Comparison of ENCODE assay signal across 8 cellular contexts in genomic region chr13:52454825-52455676, GRCh38. TPM values are rescaled to one million over a fixed set of nuclear protein-coding genes. Genes with fewer than 3 reads are reported as not detected.
DNase-seq lines count a peak whose midpoint lies in the region; ATAC-seq and TF ChIP-seq lines count a peak whose summit lies in the region.

A gene with protein sequence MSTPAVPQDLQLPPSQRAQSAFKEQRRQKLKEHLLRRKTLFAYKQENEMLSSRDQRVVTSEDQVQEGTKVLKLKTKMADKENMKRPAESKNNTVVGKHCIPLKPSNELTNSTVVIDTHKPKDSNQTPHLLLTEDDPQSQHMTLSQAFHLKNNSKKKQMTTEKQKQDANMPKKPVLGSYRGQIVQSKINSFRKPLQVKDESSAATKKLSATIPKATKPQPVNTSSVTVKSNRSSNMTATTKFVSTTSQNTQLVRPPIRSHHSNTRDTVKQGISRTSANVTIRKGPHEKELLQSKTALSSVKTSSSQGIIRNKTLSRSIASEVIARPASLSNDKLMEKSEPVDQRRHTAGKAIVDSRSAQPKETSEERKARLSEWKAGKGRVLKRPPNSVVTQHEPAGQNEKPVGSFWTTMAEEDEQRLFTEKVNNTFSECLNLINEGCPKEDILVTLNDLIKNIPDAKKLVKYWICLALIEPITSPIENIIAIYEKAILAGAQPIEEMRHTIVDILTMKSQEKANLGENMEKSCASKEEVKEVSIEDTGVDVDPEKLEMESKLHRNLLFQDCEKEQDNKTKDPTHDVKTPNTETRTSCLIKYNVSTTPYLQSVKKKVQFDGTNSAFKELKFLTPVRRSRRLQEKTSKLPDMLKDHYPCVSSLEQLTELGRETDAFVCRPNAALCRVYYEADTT (plus strand): TSS chr13:52455478. CDS start chr13:52455557, 79 bp downstream.

- H2BK120ac ChIP-seq in trophoblast cell (ENCODE audit: insufficient read depth, low read length, poor library complexity): peak within 1 kb of the TSS; percentile 74

- peaks cover 47% of the 10 kb centered on the region for H3K4me1 Mint-ChIP-seq in activated naive CD8-positive, alpha-beta T cell treated with anti-CD3 and anti-CD28 coated beads, Interleukin-2, amount 50 U/mL, for 24 hours
- peaks cover 20% of the 10 kb centered on the region for H3K4me1 Mint-ChIP-seq in type B pancreatic cell (ENCODE audit: unreplicated experiment)

- H3K4me2 ChIP-seq in trophoblast cell (ENCODE audit: low read length): peak within 1 kb of the TSS; percentile 83

- H3K4me3 ChIP-seq in GM12865 (ENCODE audit: low read depth, low read length): peak within 1 kb of the TSS; percentile 98
- H3K4me3 ChIP-seq in cardiac muscle cell: peak within 1 kb of the TSS; percentile 75
- H3K4me3 ChIP-seq in trophoblast cell (ENCODE audit: low read depth, low read length): peak within 1 kb of the TSS; percentile 92

- H2BK12ac ChIP-seq in trophoblast cell (ENCODE audit: low read length): peak within 1 kb of the TSS; percentile 8

- no peak for TF ChIP-seq CTCF in GM12865 (IDR thresholded peaks at IDR 0.05; ENCODE audit: insufficient read depth, low read depth, low read length, missing control alignments)
- TF ChIP-seq CTCF in cardiac muscle cell (IDR thresholded peaks at IDR 0.05; ENCODE audit: low read depth, low read length): no peak
- TF ChIP-seq CTCF in type B pancreatic cell (conservative IDR thresholded peaks at IDR 0.05): no peak

- peaks cover 18% of the 10 kb centered on the region for H3K36me3 Mint-ChIP-seq in activated naive CD8-positive, alpha-beta T cell treated with anti-CD3 and anti-CD28 coated beads, Interleukin-2, amount 50 U/mL, for 24 hours (ENCODE audit: low read depth)
- no peaks in the 10 kb centered on the region for H3K36me3 Mint-ChIP-seq in type B pancreatic cell

- H3K36me3 ChIP-seq in cardiac muscle cell (peaks cover 2% of the 10 kb centered on the region), trophoblast cell (ENCODE audit: control insufficient read depth in 1 of 2, insufficient read depth in 2 of 2, low read length in 2 of 2) (peaks cover 8 to 11% of the 10 kb centered on the region in 2 experiments)

- ATAC-seq in HG02763 (IDR thresholded peaks at IDR 0.05; ENCODE audit: unreplicated experiment): peak; percentile 79
- peak; percentile 84 for ATAC-seq in activated naive CD8-positive, alpha-beta T cell treated with anti-CD3 and anti-CD28 coated beads, Interleukin-2, amount 50 U/mL, for 24 hours

- H3K9me3 ChIP-seq in cardiac muscle cell (ENCODE audit: low read depth): no peaks in the 10 kb centered on the region
- H3K9me3 ChIP-seq in trophoblast cell (ENCODE audit: insufficient read depth, low read depth, low read length): no peaks in the 10 kb centered on the region

- H3K27me3 Mint-ChIP-seq in activated naive CD8-positive, alpha-beta T cell treated with anti-CD3 and anti-CD28 coated beads, Interleukin-2, amount 50 U/mL, for 24 hours: peaks cover 2% of the 10 kb centered on the region
- no peaks in the 10 kb centered on the region for H3K27me3 Mint-ChIP-seq in type B pancreatic cell

- H3K27ac ChIP-seq in cardiac muscle cell: peak within 1 kb of the TSS; percentile 92
- peak within 1 kb of the TSS; percentile 62 for H3K27ac ChIP-seq in trophoblast cell (ENCODE audit: low read depth, low read length)

- H3K18ac ChIP-seq in trophoblast cell (ENCODE audit: low read length): peak within 1 kb of the TSS; percentile 88

- peak within 1 kb of the TSS; percentile 70 for H3K9ac ChIP-seq in trophoblast cell (ENCODE audit: low read length)

- peak within 1 kb of the TSS; percentile 84 for H4K91ac ChIP-seq in trophoblast cell (ENCODE audit: low read depth, low read length)

- H3K23ac ChIP-seq in trophoblast cell (ENCODE audit: low read length): no peak within 1 kb of the TSS

- WGBS in trophoblast cell (ENCODE audit: extremely low coverage, insufficient coverage, insufficient read length): no CpG with 5 or more reads among the region's 56 CpGs

- no peak within 1 kb of the TSS for H2AK5ac ChIP-seq in trophoblast cell (ENCODE audit: low read length)

- peak within 1 kb of the TSS; percentile 88 for H4K8ac ChIP-seq in trophoblast cell (ENCODE audit: low read depth, low read length)

- peak within 1 kb of the TSS; percentile 67 for H3K14ac ChIP-seq in trophoblast cell (ENCODE audit: low read length)

- H3K4ac ChIP-seq in trophoblast cell (ENCODE audit: low read depth, low read length): peak within 1 kb of the TSS; percentile 65

- peak within 1 kb of the TSS; percentile 96 for H3K4me3 Mint-ChIP-seq in activated naive CD8-positive, alpha-beta T cell treated with anti-CD3 and anti-CD28 coated beads, Interleukin-2, amount 50 U/mL, for 24 hours
- H3K4me3 Mint-ChIP-seq in type B pancreatic cell: peak within 1 kb of the TSS; percentile 98

- H2AFZ ChIP-seq in trophoblast cell (ENCODE audit: insufficient read depth, low read length, poor library complexity): peak within 1 kb of the TSS; percentile 93

- peaks cover 10% of the 10 kb centered on the region for H3K79me1 ChIP-seq in trophoblast cell (ENCODE audit: low read length)

- peak within 1 kb of the TSS; percentile 97 for H3K27ac Mint-ChIP-seq in activated naive CD8-positive, alpha-beta T cell treated with anti-CD3 and anti-CD28 coated beads, Interleukin-2, amount 50 U/mL, for 24 hours
- peak within 1 kb of the TSS; percentile 98 for H3K27ac Mint-ChIP-seq in type B pancreatic cell

- DNase-seq in GM12865 (ENCODE audit: low read depth) (peak; percentile 97), NCI-H1417 treated with DMSO at 0.1 percent for 48 hours (lab: John Stamatoyannopoulos, UW) (peak; percentile 93), SW480 (ENCODE audit: low spot score) (peak; percentile 97), cardiac muscle cell (ENCODE audit: low read depth in 1 of 2, low spot score in 1 of 2) (peak; percentile 95 to 97), trophoblast cell (peak; percentile 95 to 96), type B pancreatic cell (ENCODE audit: extremely low spot score, unreplicated experiment) (peak; percentile 92)
- DNase-seq in activated naive CD8-positive, alpha-beta T cell treated with anti-CD3 and anti-CD28 coated beads, Interleukin-2, amount 50 U/mL, for 24 hours: peak; percentile 91

- H3K4me1 ChIP-seq in cardiac muscle cell (ENCODE audit: low read depth) (peaks cover 14% of the 10 kb centered on the region), trophoblast cell (ENCODE audit: control insufficient read depth in 1 of 2, insufficient read depth in 2 of 2, low read length in 2 of 2) (peaks cover 3% of the 10 kb centered on the region in 2 experiments)

- peak within 1 kb of the TSS; percentile 71 for H2BK5ac ChIP-seq in trophoblast cell (ENCODE audit: low read depth, low read length, poor library complexity)

- H3K27me3 ChIP-seq in cardiac muscle cell: no peaks in the 10 kb centered on the region
- H3K27me3 ChIP-seq in trophoblast cell (ENCODE audit: insufficient read depth, low read length): no peaks in the 10 kb centered on the region

- H4K12ac ChIP-seq in trophoblast cell (ENCODE audit: low read depth, low read length): peak within 1 kb of the TSS; percentile 91

- H3K9me3 Mint-ChIP-seq in activated naive CD8-positive, alpha-beta T cell treated with anti-CD3 and anti-CD28 coated beads, Interleukin-2, amount 50 U/mL, for 24 hours: no peaks in the 10 kb centered on the region
- H3K9me3 Mint-ChIP-seq in type B pancreatic cell: no peaks in the 10 kb centered on the region

- peaks cover 9% of the 10 kb centered on the region for H3K79me2 ChIP-seq in trophoblast cell (ENCODE audit: control insufficient read depth, insufficient read depth, low read length, poor library complexity)

RNA-seq across cellular contexts. Expression of the gene that starts here (rescaled TPM):
- total RNA-seq in cardiac muscle cell: 9.9 and 47.2 TPM in 2 replicates
- polyA plus RNA-seq in cardiac muscle cell: 24.9 and 82.6 TPM in 2 replicates
- polyA plus RNA-seq in trophoblast cell (2013): 48.1 and 54.9 TPM in 2 replicates
- total RNA-seq in type B pancreatic cell (ENCODE audit: low replicate concordance): 25.2 and 67.4 TPM in 2 replicates

Comparison
In these comparisons a context has a peak if more than half of its experiments do, and no peak if none do; other contexts are left out.
1. Peak in every context shown above with its lines: DNase-seq, ATAC-seq, H3K4me3 ChIP-seq and H3K27ac ChIP-seq.